8 cellular contexts compared by ENCODE assay signal in the genomic region with DNA sequence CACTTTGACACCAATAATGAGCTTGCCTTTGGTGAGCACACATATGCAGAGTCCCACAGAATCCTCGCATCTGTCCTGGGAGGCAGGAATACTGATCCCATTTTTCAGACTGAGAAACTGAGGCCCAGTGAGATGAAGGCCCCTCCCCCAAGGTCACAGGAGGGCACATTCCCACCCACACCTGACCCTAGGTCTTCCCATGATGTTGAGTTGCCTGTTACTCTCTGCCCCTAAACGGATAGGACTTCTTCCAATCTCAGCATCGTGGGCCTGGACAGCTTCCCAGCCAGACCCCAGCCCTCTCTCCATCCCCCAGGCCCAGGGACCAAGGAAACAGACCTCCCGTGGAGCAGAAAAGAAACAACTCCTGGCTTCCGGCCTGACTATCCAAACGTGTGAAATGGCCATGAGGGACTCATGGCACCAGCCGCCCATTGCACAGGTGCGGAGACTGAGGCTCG. TPM values are rescaled to one million over a fixed set of nuclear protein-coding genes. Genes with fewer than 3 reads are reported as not detected.
DNase-seq lines count a peak whose midpoint lies in the region; ATAC-seq and TF ChIP-seq lines count a peak whose summit lies in the region.

No MANE protein-coding gene starts in this region.

- no peak for TF ChIP-seq POLR2A in breast epithelium (IDR thresholded peaks at IDR 0.05)

- no peaks in the 10 kb centered on the region for H3K9me3 ChIP-seq in BLaER1 treated with 17β-estradiol and CSF1 and Interleukin-3, amounts not matched to agents 10 nM and 100 nM (replicated peaks in 1 of 11)
- H3K9me3 ChIP-seq in breast epithelium (no peaks in the 10 kb centered on the region), mucosa of stomach (ENCODE audit: control insufficient read depth, low read length) (no peaks in the 10 kb centered on the region)

- H3K9ac ChIP-seq in BLaER1 treated with 17β-estradiol and CSF1 and Interleukin-3, amounts not matched to agents 10 nM and 100 nM, result peak overlapping the region; percentile 71 to 90 (median 83)
- H3K9ac ChIP-seq in mucosa of stomach (ENCODE audit: low read length), result peak overlapping the region; percentile 63

- TF ChIP-seq CTCF in breast epithelium (IDR thresholded peaks at IDR 0.05), result no peak

- H3K4me2 ChIP-seq in BLaER1 treated with 17β-estradiol and CSF1 and Interleukin-3, amounts not matched to agents 10 nM and 100 nM, result peak overlapping the region; percentile 84 to 100 (median 98)

- intact Hi-C loops in breast epithelium (cut with DNase I; ENCODE audit: low total_unique reads), result no loop called here

- no peaks in the 10 kb centered on the region for H3K27me3 ChIP-seq in BLaER1 treated with 17β-estradiol and CSF1 and Interleukin-3, amounts not matched to agents 10 nM and 100 nM
- H3K27me3 ChIP-seq in breast epithelium (no peaks in the 10 kb centered on the region), mucosa of stomach (ENCODE audit: control insufficient read depth, insufficient read depth, low read length) (no peaks in the 10 kb centered on the region)

- H3K4me3 ChIP-seq in BLaER1 treated with 17β-estradiol and CSF1 and Interleukin-3, amounts not matched to agents 10 nM and 100 nM, result peak overlapping the region; percentile 82 to 97 (median 89)
- H3K4me3 ChIP-seq in breast epithelium, result peak overlapping the region; percentile 81 to 93 (median 83)
- H3K4me3 ChIP-seq in mucosa of stomach (ENCODE audit: low read length), result peak overlapping the region; percentile 32

- no peaks in the 10 kb centered on the region for H3K36me3 ChIP-seq in BLaER1 treated with 17β-estradiol and CSF1 and Interleukin-3, amounts not matched to agents 10 nM and 100 nM
- H3K36me3 ChIP-seq in breast epithelium, result no peaks in the 10 kb centered on the region
- H3K36me3 ChIP-seq in mucosa of stomach (ENCODE audit: control insufficient read depth, insufficient read depth, low read length), result no peaks in the 10 kb centered on the region

- peak; percentile 4 for ATAC-seq in HG03342 (IDR thresholded peaks at IDR 0.05; ENCODE audit: unreplicated experiment)
- no peak for ATAC-seq in activated CD4-positive, CD25-positive, alpha-beta regulatory T cell treated with anti-CD3 and anti-CD28 coated beads, Interleukin-2, amount 50 U/mL, for 24 hours
- no peak for ATAC-seq in GM18870 (IDR thresholded peaks at IDR 0.05; ENCODE audit: unreplicated experiment)
- no peak for ATAC-seq in GM18909 (IDR thresholded peaks at IDR 0.05; ENCODE audit: poor library complexity, unreplicated experiment)

- H4K20me1 ChIP-seq in BLaER1 treated with 17β-estradiol and CSF1 and Interleukin-3, amounts not matched to agents 10 nM and 100 nM, result peaks cover 0 to 28% (median 14%) of the 10 kb centered on the region in 11 experiments; a peak in 12 of 22 replicates

- DNase-seq in breast epithelium (ENCODE audit: low spot score in 2 of 2) (no peak), hepatic stellate cell (ENCODE audit: low spot score) (no peak)

- peaks cover 53 to 75% (median 66%) of the 10 kb centered on the region in 10 experiments for H3K4me1 ChIP-seq in BLaER1 treated with 17β-estradiol and CSF1 and Interleukin-3, amounts not matched to agents 10 nM and 100 nM
- peaks cover 10 to 23% of the 10 kb centered on the region in 2 donors for H3K4me1 ChIP-seq in breast epithelium
- peaks cover 30% of the 10 kb centered on the region for H3K4me1 ChIP-seq in mucosa of stomach (ENCODE audit: control insufficient read depth, insufficient read depth, low read length)

- H3K27ac ChIP-seq in BLaER1 treated with 17β-estradiol and CSF1 and Interleukin-3, amounts not matched to agents 10 nM and 100 nM, result peak overlapping the region; percentile 34 to 80 (median 76); a peak in 20 of 22 replicates
- H3K27ac ChIP-seq in breast epithelium, result peak overlapping the region; percentile 87

RNA-seq across cellular contexts. Expression of a gene that starts 0.9 kb away (rescaled TPM):
- 100 to 1,000 TPM in 2 of 3 donors, 10 to 100 TPM in 1; 59.2 to 227 (median 150) TPM for total RNA-seq in breast epithelium

RNA-seq across cellular contexts. Expression of a gene that starts 9.2 kb away (rescaled TPM):
- 10 to 100 TPM; 25.3 to 28.8 (median 27.9) TPM for total RNA-seq in breast epithelium

RNA-seq across cellular contexts. Expression of a gene that starts 53.7 kb away (rescaled TPM):
- 1 to 10 TPM; 5.6 to 9.2 (median 8.6) TPM for total RNA-seq in breast epithelium

Comparison
In these comparisons a context has a peak if more than half of its experiments do, and no peak if none do; other contexts are left out.
1. H3K4me3 ChIP-seq: peak in every context shown above with its lines; median percentile 89 in BLaER1 treated with 17β-estradiol and CSF1 and Interleukin-3, amounts not matched to agents 10 nM and 100 nM; 83 in breast epithelium; 32 in mucosa of stomach.